In the genomic region with DNA sequence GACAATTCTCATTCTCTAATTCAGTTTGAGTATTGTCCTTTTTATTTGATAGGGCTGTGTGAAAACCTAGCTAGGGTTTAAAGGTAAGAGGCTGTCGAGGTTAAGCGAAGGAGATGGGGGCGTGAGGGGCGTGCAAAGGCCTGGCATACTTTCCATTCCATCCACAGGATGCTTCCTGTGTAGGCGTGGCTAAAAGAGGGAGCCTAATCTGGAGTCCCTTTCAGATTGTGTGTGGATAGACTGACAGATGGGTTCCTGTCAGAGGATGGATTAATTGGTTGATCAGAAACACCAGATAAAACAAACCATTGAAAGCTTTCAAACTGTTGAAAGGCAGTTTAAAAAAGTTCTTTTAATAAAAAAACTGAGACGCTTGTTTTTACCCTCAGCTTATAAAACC, we compare ENCODE assay signal across 9 cellular contexts. TPM values are rescaled to one million over a fixed set of nuclear protein-coding genes. Genes with fewer than 3 reads are reported as not detected.
DNase-seq lines count a peak whose midpoint lies in the region; ATAC-seq and TF ChIP-seq lines count a peak whose summit lies in the region.
"Had no signal": no experiment of that assay in that cellular context is flagged by ENCODE, and none has a peak within 500 bp of the region (broad histone marks: within the 10 kb centered on the region; RNA-seq: fewer than 3 reads in every experiment).

No MANE protein-coding gene starts in this region.

- H3K9ac ChIP-seq in HUES48 (ENCODE audit: low read depth, low read length) (peak overlapping the region; percentile 81; the same call in 1 of the 2 replicates), iPS-15b (ENCODE audit: low read depth, low read length) (no peak overlapping the region)

- POLR2A ChIA-PET in activated CD8-positive, alpha-beta T cell treated with anti-CD3 and anti-CD28 coated beads for 36 hours (lab: Charles Lee): interaction anchor here (1.5 to 3.4 kb wide), 2 partner anchors 11 to 118 kb away, joined by 4 to 14 read pairs; no protein-coding TSS in a partner anchor

- peak overlapping the region; percentile 76 for H3K4me3 ChIP-seq in HUES48 (ENCODE audit: low read depth, low read length)
- peak overlapping the region; percentile 67 for H3K4me3 ChIP-seq in iPS-15b (ENCODE audit: low read depth, low read length)

- TF ChIP-seq CTCF in activated CD8-positive, alpha-beta T cell treated with anti-CD3 and anti-CD28 coated beads for 36 hours (IDR thresholded peaks at IDR 0.05): no peak

- DNase-seq in activated CD8-positive, alpha-beta T cell treated with anti-CD3 and anti-CD28 coated beads for 36 hours: peak; percentile 31
- peak; percentile 28 for DNase-seq in stimulated activated naive CD8-positive, alpha-beta T cell treated with anti-CD3 and anti-CD28 coated beads, Interleukin-15, Interleukin-2, amounts not matched to agents 100 U/mL and 50 U/mL, for 24 hours
- no peak for DNase-seq in effector CD8-positive, alpha-beta T cell (lab: John Stamatoyannopoulos, UW)
- DNase-seq in NCI-H1048 (lab: John Stamatoyannopoulos, UW) (no peak), NCI-H2107 (lab: John Stamatoyannopoulos, UW) (no peak)

- H3K27me3 ChIP-seq in HUES48 (ENCODE audit: control insufficient read depth, insufficient read depth, low read length): peaks cover 10% of the 10 kb centered on the region
- H3K27me3 ChIP-seq in iPS-15b (ENCODE audit: control insufficient read depth, insufficient read depth, low read length): peaks cover 9% of the 10 kb centered on the region

- CTCF ChIA-PET in activated CD8-positive, alpha-beta T cell treated with anti-CD3 and anti-CD28 coated beads for 36 hours (lab: Charles Lee): interaction anchor here (1.1 to 1.9 kb wide), 3 partner anchors 9 to 374 kb away, joined by 3 to 16 read pairs (median 4); no protein-coding TSS in a partner anchor

- H3K9me3 Mint-ChIP-seq in activated CD8-positive, alpha-beta T cell treated with anti-CD3 and anti-CD28 coated beads for 36 hours: no peaks in the 10 kb centered on the region

- peak overlapping the region; percentile 95 for H3K4me3 Mint-ChIP-seq in activated CD8-positive, alpha-beta T cell treated with anti-CD3 and anti-CD28 coated beads for 36 hours

- peak overlapping the region; percentile 84 for H3K27ac ChIP-seq in HUES48 (ENCODE audit: low read depth, low read length)

- peaks cover 41% of the 10 kb centered on the region for H3K4me1 Mint-ChIP-seq in activated CD8-positive, alpha-beta T cell treated with anti-CD3 and anti-CD28 coated beads for 36 hours (ENCODE audit: low read depth)

- H3K36me3 Mint-ChIP-seq in activated CD8-positive, alpha-beta T cell treated with anti-CD3 and anti-CD28 coated beads for 36 hours (ENCODE audit: low read depth): peaks cover 21% of the 10 kb centered on the region

- peak overlapping the region; percentile 98 for H3K27ac Mint-ChIP-seq in activated CD8-positive, alpha-beta T cell treated with anti-CD3 and anti-CD28 coated beads for 36 hours

- ATAC-seq in activated CD8-positive, alpha-beta T cell treated with anti-CD3 and anti-CD28 coated beads for 36 hours: no peak
- no peak for ATAC-seq in stimulated activated naive CD8-positive, alpha-beta T cell treated with anti-CD3 and anti-CD28 coated beads, Interleukin-15, Interleukin-2, amounts not matched to agents 100 U/mL and 50 U/mL, for 24 hours
- ATAC-seq in GM18907 (IDR thresholded peaks at IDR 0.05; ENCODE audit: unreplicated experiment): no peak

- peaks cover 1% of the 10 kb centered on the region for H3K27me3 Mint-ChIP-seq in activated CD8-positive, alpha-beta T cell treated with anti-CD3 and anti-CD28 coated beads for 36 hours

- intact Hi-C loops in activated CD8-positive, alpha-beta T cell treated with anti-CD3 and anti-CD28 coated beads for 36 hours (cut with micrococcal nuclease): loop anchor here (5.0 kb wide), 2 partner anchors 90 to 115 kb away; no protein-coding TSS in a partner anchor

- peaks cover 50% of the 10 kb centered on the region for H3K4me1 ChIP-seq in HUES48 (ENCODE audit: control insufficient read depth, insufficient read depth, low read length)
- peaks cover 24% of the 10 kb centered on the region for H3K4me1 ChIP-seq in iPS-15b (ENCODE audit: control insufficient read depth, insufficient read depth, low read length)

- H3K9me3 ChIP-seq in HUES48 (ENCODE audit: control insufficient read depth, insufficient read depth, low read length) (no peaks in the 10 kb centered on the region), iPS-15b (ENCODE audit: control insufficient read depth, insufficient read depth, low read length) (no peaks in the 10 kb centered on the region)
- H3K9me3 ChIP-seq: HAP-1 had no signal

- H3K36me3 ChIP-seq in HUES48 (ENCODE audit: control insufficient read depth, insufficient read depth, low read length): no peaks in the 10 kb centered on the region
- H3K36me3 ChIP-seq in iPS-15b (ENCODE audit: control insufficient read depth, insufficient read depth, low read length): no peaks in the 10 kb centered on the region
- H3K36me3 ChIP-seq: HAP-1 had no signal

RNA-seq across cellular contexts. Expression of gene ELL2, which starts 1.1 kb away (rescaled TPM):
- 10 to 100 TPM; 39.7 to 46.3 TPM for total RNA-seq in activated CD8-positive, alpha-beta T cell treated with anti-CD3 and anti-CD28 coated beads for 36 hours

Comparison
In these comparisons a context has a peak if more than half of its experiments do, and no peak if none do; other contexts are left out.
1. DNase-seq: peak in activated CD8-positive, alpha-beta T cell treated with anti-CD3 and anti-CD28 coated beads for 36 hours (single experiment) and stimulated activated naive CD8-positive, alpha-beta T cell treated with anti-CD3 and anti-CD28 coated beads, Interleukin-15, Interleukin-2, amounts not matched to agents 100 U/mL and 50 U/mL, for 24 hours (single experiment); none in effector CD8-positive, alpha-beta T cell (single experiment), NCI-H1048 (single experiment) and NCI-H2107 (single experiment).